In genomic region chr3:42876401-42876800, GRCh38 we compare ENCODE assay signal across 23 cellular contexts. TPM values are rescaled to one million over a fixed set of nuclear protein-coding genes. Genes with fewer than 3 reads are reported as not detected.
"Had no signal": no experiment of that assay in that cellular context is flagged by ENCODE, and none has a peak within 500 bp of the region (broad histone marks: within the 10 kb centered on the region; RNA-seq: fewer than 3 reads in every experiment).

No MANE protein-coding gene starts in this region.

- H3K9me3 ChIP-seq: MG63, SK-N-SH had no signal

- H3K9me2 ChIP-seq: SK-N-SH had no signal

- DNase-seq: IMR-90, KG1, MG63, NCI-H1092, NCI-H1436, NCI-H187, NCI-H2029, NCI-H2081 treated with DMSO at 0.1 percent for 48 hours, NCI-H2171, NCI-H226, NCI-H446, NCI-H510A, NCI-H524 treated with DMSO at 0.1 percent for 48 hours, NCI-H69, NCI-H774, PC-3, SHP77, SK-N-SH had no signal

- H3K4me2 ChIP-seq: SK-N-SH had no signal

- H3K9ac ChIP-seq: SK-N-SH had no signal

- H3K36me3 ChIP-seq: MG63 had no signal

- H3K27me3 ChIP-seq: MG63 had no signal

- H3K27ac ChIP-seq: RWPE1 had no signal

- H3K4me3 ChIP-seq: MG63 had no signal

- ATAC-seq: Panc1, PC-3 had no signal

RNA-seq across cellular contexts. Expression of gene CYP8B1, which starts 0.7 kb away (rescaled TPM):
- total RNA-seq: HT-29, IMR-90, OCI-LY7, PC-3, SK-MEL-5 had no signal
- polyA plus RNA-seq: IMR-90, SK-N-SH had no signal

RNA-seq across cellular contexts. Expression of gene ZNF662, which starts 29.5 kb away (rescaled TPM):
- total RNA-seq: HT-29, OCI-LY7, SK-MEL-5 had no signal
